Comparison of ENCODE assay signal across 10 cellular contexts in genomic region chr18:44802508-44802907, GRCh38.
DNase-seq lines count a peak whose midpoint lies in the region; ATAC-seq and TF ChIP-seq lines count a peak whose summit lies in the region.
"Had no signal": no experiment of that assay in that cellular context is flagged by ENCODE, and none has a peak within 500 bp of the region (broad histone marks: within the 10 kb centered on the region; RNA-seq: fewer than 3 reads in every experiment).

No MANE protein-coding gene starts in this region.

- no peak for TF ChIP-seq RAD21 in IMR-90 (IDR thresholded peaks at IDR 0.05; ENCODE audit: low read length)

- no peaks in the 10 kb centered on the region for H3K9me3 ChIP-seq in IMR-90 (ENCODE audit: control insufficient read depth, insufficient read depth, low read length)
- H3K9me3 ChIP-seq in mammary epithelial cell (replicated peaks; ENCODE audit: insufficient read depth, low read length): no peaks in the 10 kb centered on the region
- no peaks in the 10 kb centered on the region for H3K9me3 ChIP-seq in lower lobe of right lung
- H3K9me3 ChIP-seq in transverse colon: no peaks in the 10 kb centered on the region

- no peak overlapping the region for H3K56ac ChIP-seq in IMR-90 (ENCODE audit: extremely low read depth, insufficient read depth, low read length)

- BruUV-seq in IMR-90 (replicated peaks; lab: Mats Ljungman, UMichigan) (no TSS peak), mammary epithelial cell (replicated peaks; lab: Mats Ljungman, UMichigan) (no TSS peak)

- H3K79me2 ChIP-seq in mammary epithelial cell (ENCODE audit: insufficient read depth, low read length): peaks cover 3% of the 10 kb centered on the region

- H3K18ac ChIP-seq in IMR-90 (ENCODE audit: low read depth, low read length): no peak overlapping the region

- H4K5ac ChIP-seq in IMR-90 (ENCODE audit: low read depth, low read length): no peak overlapping the region

- in situ Hi-C loops in IMR-90 (cut with MboI; ENCODE audit: low sequenced_read_pairs) (no loop called here), mammary epithelial cell (cut with MboI; ENCODE audit: low sequenced_read_pairs in 2 of 2) (no loop called here), transverse colon (cut with MboI; ENCODE audit: low pct_ligation_motif_present in 1 of 4, low pct_unique_long_range_greater_than_20kb in 1 of 4, low sequenced_read_pairs in 3 of 4) (loop anchor here in 1 of 4 donors (25.0 kb wide), 1 partner anchor 115 kb away; the partner anchor contains the start of gene SETBP1)

- no peaks in the 10 kb centered on the region for H3K9me1 ChIP-seq in IMR-90 (ENCODE audit: insufficient read depth, low read length)

- H2BK120ac ChIP-seq in IMR-90 (ENCODE audit: low read depth, low read length): no peak overlapping the region

- TF ChIP-seq POLR2A in IMR-90 (IDR thresholded peaks at IDR 0.05; ENCODE audit: low read depth, low read length) (no peak), transverse colon (IDR thresholded peaks at IDR 0.05) (no peak)

- H3K14ac ChIP-seq in IMR-90 (replicated peaks; ENCODE audit: low read depth, low read length): no peak overlapping the region

- H3K4me2 ChIP-seq in IMR-90 (ENCODE audit: low read depth, low read length) (no peak overlapping the region), mammary epithelial cell (ENCODE audit: insufficient read depth, low read depth, low read length) (no peak overlapping the region)

- WGBS in IMR-90 (ENCODE audit: extremely low coverage in 2 of 2, insufficient read length in 1 of 2), 2 experiments: no CpG with 5 or more reads among the region's 3 CpGs
- 91% methylated on average over 3 of the region's 3 CpGs for WGBS in mammary epithelial cell (ENCODE audit: low coverage, missing lambda C conversion rate)
- WGBS in transverse colon (ENCODE audit: low coverage in 1 of 2), 2 donors: 43 to 50% methylated on average over 3 of the region's 3 CpGs

- no peaks in the 10 kb centered on the region for H3K79me1 ChIP-seq in IMR-90 (ENCODE audit: low read depth in 1 of 2, low read length in 2 of 2)

- H2BK20ac ChIP-seq in IMR-90 (ENCODE audit: low read depth, low read length): no peak overlapping the region

- no peak for TF ChIP-seq CTCF in IMR-90 (conservative IDR thresholded peaks at IDR 0.05; ENCODE audit: low read depth, low read length)
- TF ChIP-seq CTCF in mammary epithelial cell (conservative IDR thresholded peaks at IDR 0.05 in 1 of 2, IDR thresholded peaks at IDR 0.05 in 1 of 2; ENCODE audit: extremely low read depth in 1 of 2, insufficient read depth in 1 of 2, low read depth in 1 of 2, low read length in 2 of 2): no peak
- no peak for TF ChIP-seq CTCF in lower lobe of right lung (IDR thresholded peaks at IDR 0.05)
- TF ChIP-seq CTCF in transverse colon (IDR thresholded peaks at IDR 0.05): no peak

- no peak for TF ChIP-seq EP300 in transverse colon (IDR thresholded peaks at IDR 0.05; ENCODE audit: low read depth)

- H3K4me3 ChIP-seq in IMR-90 (ENCODE audit: insufficient read depth, low read depth, low read length) (no peak overlapping the region), mammary epithelial cell (replicated peaks in 1 of 3; ENCODE audit: insufficient read depth in 1 of 3, low read depth in 2 of 3, low read length in 3 of 3) (no peak overlapping the region), lower lobe of right lung (no peak overlapping the region), transverse colon (no peak overlapping the region)

- no peak overlapping the region for H2AK5ac ChIP-seq in IMR-90 (ENCODE audit: low read depth, low read length)

- DNase-seq in IMR-90: peak; percentile 9
- DNase-seq in mammary epithelial cell: peak; percentile 55
- no peak for DNase-seq in lower lobe of right lung
- DNase-seq in transverse colon: no peak
- DNase-seq in globus pallidus (ENCODE audit: low spot score): no peak
- no peak for DNase-seq in NCI-H345 treated with DMSO at 0.1 percent for 48 hours (lab: John Stamatoyannopoulos, UW; ENCODE audit: unreplicated experiment)
- DNase-seq: activated T-cell treated with anti-CD3 and anti-CD28 coated beads, Interleukin-2, amount 50 U/mL, for 48 hours; naive B cell; T-helper 17 cell had no signal

- H4K20me1 ChIP-seq in IMR-90 (ENCODE audit: insufficient read depth, low read length): no peaks in the 10 kb centered on the region
- no peaks in the 10 kb centered on the region for H4K20me1 ChIP-seq in mammary epithelial cell (ENCODE audit: insufficient read depth, low read length)

- intact Hi-C loops in IMR-90 (cut with micrococcal nuclease) (no loop called here), mammary epithelial cell (cut with micrococcal nuclease) (no loop called here), lower lobe of right lung (cut with DNase I) (no loop called here), transverse colon (cut with DNase I; ENCODE audit: low total_unique reads) (loop anchor here (5.0 to 10.0 kb wide), 2 partner anchors 60 to 118 kb away; partner anchors contain the start of gene SETBP1)

- ATAC-seq in IMR-90 (ENCODE audit: low read depth) (peak; percentile 32), lower lobe of right lung (no peak), GM21576 (IDR thresholded peaks at IDR 0.05; ENCODE audit: unreplicated experiment) (no peak)
- ATAC-seq: T-helper 17 cell had no signal

- no peak overlapping the region for H3K4ac ChIP-seq in IMR-90 (ENCODE audit: low read depth, low read length)

- no peak overlapping the region for H2AFZ ChIP-seq in IMR-90 (replicated peaks; ENCODE audit: low read length, poor library complexity)
- H2AFZ ChIP-seq in mammary epithelial cell (ENCODE audit: low read depth, low read length): no peak overlapping the region

- H3K4me1 ChIP-seq in IMR-90 (ENCODE audit: control insufficient read depth, insufficient read depth, low read length): peaks cover 3% of the 10 kb centered on the region; the same call in 1 of the 2 replicates
- H3K4me1 ChIP-seq in mammary epithelial cell (ENCODE audit: insufficient read depth, low read length): no peaks in the 10 kb centered on the region
- H3K4me1 ChIP-seq in lower lobe of right lung: peaks cover 10% of the 10 kb centered on the region
- H3K4me1 ChIP-seq in transverse colon: peaks cover 44 to 76% (median 56%) of the 10 kb centered on the region in 4 donors

- no peak overlapping the region for H2BK5ac ChIP-seq in IMR-90 (ENCODE audit: low read depth, low read length, poor library complexity, severe bottlenecking)

- POLR2A ChIA-PET in IMR-90 (lab: Charles Lee; ENCODE audit: unreplicated experiment): no interaction called here

- CTCF ChIA-PET in IMR-90 (lab: Yijun Ruan, JAX): no interaction called here
- CTCF ChIA-PET in mammary epithelial cell (lab: Charles Lee; ENCODE audit: low non-redundant PET): no interaction called here

- H3K9ac ChIP-seq in IMR-90 (ENCODE audit: low read depth, low read length) (no peak overlapping the region), mammary epithelial cell (ENCODE audit: insufficient read depth, low read length) (no peak overlapping the region)

- H3K27ac ChIP-seq in IMR-90 (ENCODE audit: insufficient read depth, low read length) (no peak overlapping the region), mammary epithelial cell (ENCODE audit: insufficient read depth, low read depth, low read length) (no peak overlapping the region), lower lobe of right lung (peak overlapping the region; percentile 42), transverse colon (peak overlapping the region; percentile 85 to 91 (median 90))

- H3K27me3 ChIP-seq in IMR-90 (ENCODE audit: control insufficient read depth, insufficient read depth, low read length) (no peaks in the 10 kb centered on the region), mammary epithelial cell (ENCODE audit: insufficient read depth, low read length) (no peaks in the 10 kb centered on the region), lower lobe of right lung (ENCODE audit: low read depth) (no peaks in the 10 kb centered on the region), transverse colon (no peaks in the 10 kb centered on the region)

- H2AK9ac ChIP-seq in IMR-90 (replicated peaks; ENCODE audit: low read depth, low read length, poor library complexity): no peak overlapping the region

- no peak overlapping the region for H4K91ac ChIP-seq in IMR-90 (ENCODE audit: insufficient read depth, low read depth, low read length)

- no peak overlapping the region for H4K8ac ChIP-seq in IMR-90 (ENCODE audit: low read depth in 2 of 2, low read length in 2 of 2)

- no peak overlapping the region for H3K23ac ChIP-seq in IMR-90 (ENCODE audit: low read depth, low read length)

- H3K36me3 ChIP-seq in IMR-90 (ENCODE audit: control insufficient read depth, insufficient read depth, low read length): no peaks in the 10 kb centered on the region
- H3K36me3 ChIP-seq in mammary epithelial cell (ENCODE audit: insufficient read depth, low read length): peaks cover 4% of the 10 kb centered on the region
- H3K36me3 ChIP-seq in lower lobe of right lung: no peaks in the 10 kb centered on the region
- no peaks in the 10 kb centered on the region for H3K36me3 ChIP-seq in transverse colon

- dilution Hi-C loops in IMR-90 (cut with HindIII; ENCODE audit: low sequenced_read_pairs, unreplicated experiment): no loop called here
- dilution Hi-C loops in mammary epithelial cell (cut with HindIII; ENCODE audit: low sequenced_read_pairs): no loop called here

- H2BK15ac ChIP-seq in IMR-90 (ENCODE audit: low read depth, low read length): no peak overlapping the region

TF ChIP-seq in IMR-90, 13 proteins besides CTCF, POLR2A, EP300 and RAD21 (continues in another document):
- TF ChIP-seq MAZ (IDR thresholded peaks at IDR 0.05; ENCODE audit: borderline replicate concordance, low read depth, low read length) (no peak), CEBPB (IDR thresholded peaks at IDR 0.05; ENCODE audit: low read depth, low read length) (no peak), RCOR1 (IDR thresholded peaks at IDR 0.05; ENCODE audit: insufficient replicate concordance, low read length) (no peak), ELK1 (IDR thresholded peaks at IDR 0.05; ENCODE audit: borderline replicate concordance, low read depth, low read length) (no peak), USF2 (IDR thresholded peaks at IDR 0.05; ENCODE audit: low read depth, low read length) (no peak)

Comparison
In these comparisons a context has a peak if more than half of its experiments do, and no peak if none do; other contexts are left out.
1. DNase-seq: peak in IMR-90 (single experiment) and mammary epithelial cell (single experiment); none in lower lobe of right lung (single experiment), transverse colon (single experiment), globus pallidus (single experiment) and NCI-H345 treated with DMSO at 0.1 percent for 48 hours (single experiment).
2. H3K27ac ChIP-seq: peak in lower lobe of right lung (single experiment) and transverse colon (4 of 4); none in IMR-90 (single experiment) and mammary epithelial cell (single experiment).